37 cellular contexts compared by ENCODE assay signal in the genomic region with DNA sequence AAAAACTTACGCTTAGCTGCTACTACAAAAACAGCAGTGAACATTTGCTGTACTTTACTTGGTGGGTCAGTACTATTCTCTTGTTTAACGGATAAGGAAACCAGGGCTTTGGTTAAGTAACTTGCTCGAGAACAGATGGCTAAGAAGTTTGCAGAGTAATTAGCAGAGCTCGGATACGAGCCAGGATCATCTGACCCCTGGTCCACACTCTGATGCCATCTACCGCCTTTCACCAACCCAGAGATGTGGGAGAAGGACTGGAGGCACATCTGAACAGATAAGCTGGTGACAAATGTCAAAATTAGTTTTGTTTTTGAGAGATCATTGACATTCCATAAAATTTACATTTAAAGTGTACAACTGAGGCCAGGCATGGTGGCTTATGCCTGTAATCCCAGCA. TPM values are rescaled to one million over a fixed set of nuclear protein-coding genes. Genes with fewer than 3 reads are reported as not detected.
"Had no signal": no experiment of that assay in that cellular context is flagged by ENCODE, and none has a peak within 500 bp of the region (broad histone marks: within the 10 kb centered on the region; RNA-seq: fewer than 3 reads in every experiment).

No MANE protein-coding gene starts in this region.

- H3K27me3 Mint-ChIP-seq: activated CD4-positive, alpha-beta T cell treated with anti-CD3 and anti-CD28 coated beads for 36 hours; activated CD4-positive, alpha-beta T cell treated with anti-CD3 and anti-CD28 coated beads, Interleukin-2, amount 10 ng/mL, durations not matched to agents 7 days and 5 days; activated naive CD8-positive, alpha-beta T cell treated with anti-CD3 and anti-CD28 coated beads for 36 hours had no signal

- H3K9me3 Mint-ChIP-seq: activated CD4-positive, alpha-beta T cell treated with anti-CD3 and anti-CD28 coated beads, Interleukin-2, amount 10 ng/mL, durations not matched to agents 7 days and 5 days; activated naive CD8-positive, alpha-beta T cell treated with anti-CD3 and anti-CD28 coated beads for 36 hours; activated T-cell treated with anti-CD3 and anti-CD28 coated beads, Interleukin-2, amount 50 U/mL, for 4 hours; activated T-helper 1 cell treated with anti-CD3 and anti-CD28 coated beads, Interleukin-12 subunit alpha, Interleukin-12 subunit beta, Interleukin-2, Interleukin-4 antibody, amounts not matched to agents 30 ng/mL and 10 ng/mL and 1 ng/mL, durations not matched to agents 14 hours and 24 hours and 36 hours; T-helper 1 cell treated with Interleukin-12 subunit alpha and Interleukin-12 subunit beta and Interleukin-4 antibody, amounts not matched to agents 30 μg/mL and 1 μg/mL, for 36 hours; T-helper 2 cell treated with Interferon-gamma antibody and Interleukin-4, amounts not matched to agents 5 μg/mL and 100 μg/mL, for 36 hours; WTC11 had no signal

- H3K27ac ChIP-seq: cardiac muscle cell, Peyer's patch, SJSA1 had no signal

- FAIRE-seq: TTC549 had no signal

- H3K4me3 Mint-ChIP-seq: activated CD4-positive, alpha-beta T cell treated with anti-CD3 and anti-CD28 coated beads for 36 hours; activated CD4-positive, alpha-beta T cell treated with anti-CD3 and anti-CD28 coated beads, Interleukin-2, amount 10 ng/mL, durations not matched to agents 7 days and 5 days; activated CD8-positive, alpha-beta T cell treated with anti-CD3 and anti-CD28 coated beads, Interleukin-2, amount 10 ng/mL, durations not matched to agents 7 days and 5 days; activated naive CD8-positive, alpha-beta T cell treated with anti-CD3 and anti-CD28 coated beads for 36 hours; activated T-cell treated with anti-CD3 and anti-CD28 coated beads, Interleukin-2, amount 50 U/mL, for 4 hours; activated T-helper 1 cell treated with anti-CD3 and anti-CD28 coated beads, Interleukin-12 subunit alpha, Interleukin-12 subunit beta, Interleukin-2, Interleukin-4 antibody, amounts not matched to agents 30 ng/mL and 10 ng/mL and 1 ng/mL, durations not matched to agents 14 hours and 24 hours and 36 hours; T-helper 1 cell treated with Interleukin-12 subunit alpha and Interleukin-12 subunit beta and Interleukin-4 antibody, amounts not matched to agents 30 μg/mL and 1 μg/mL, for 36 hours; T-helper 2 cell treated with Interferon-gamma antibody and Interleukin-4, amounts not matched to agents 5 μg/mL and 100 μg/mL, for 36 hours; WTC11 had no signal

- H3K4me3 ChIP-seq: cardiac muscle cell, Peyer's patch, SJSA1 had no signal

- H3K27ac Mint-ChIP-seq: activated CD4-positive, alpha-beta T cell treated with anti-CD3 and anti-CD28 coated beads for 36 hours; activated CD4-positive, alpha-beta T cell treated with anti-CD3 and anti-CD28 coated beads, Interleukin-2, amount 10 ng/mL, durations not matched to agents 7 days and 5 days; activated CD8-positive, alpha-beta T cell treated with anti-CD3 and anti-CD28 coated beads, Interleukin-2, amount 10 ng/mL, durations not matched to agents 7 days and 5 days; activated naive CD8-positive, alpha-beta T cell treated with anti-CD3 and anti-CD28 coated beads for 36 hours; activated T-helper 1 cell treated with anti-CD3 and anti-CD28 coated beads, Interleukin-12 subunit alpha, Interleukin-12 subunit beta, Interleukin-2, Interleukin-4 antibody, amounts not matched to agents 30 ng/mL and 10 ng/mL and 1 ng/mL, durations not matched to agents 14 hours and 24 hours and 36 hours; T-helper 1 cell treated with Interleukin-12 subunit alpha and Interleukin-12 subunit beta and Interleukin-4 antibody, amounts not matched to agents 30 μg/mL and 1 μg/mL, for 36 hours; T-helper 2 cell treated with Interferon-gamma antibody and Interleukin-4, amounts not matched to agents 5 μg/mL and 100 μg/mL, for 36 hours; WTC11 had no signal

- H3K9me3 ChIP-seq: Peyer's patch, SJSA1, SK-N-SH had no signal

- DNase-seq: activated CD4-positive, alpha-beta T cell treated with anti-CD3 and anti-CD28 coated beads for 36 hours; activated CD4-positive, alpha-beta T cell treated with anti-CD3 and anti-CD28 coated beads, Interleukin-2, amount 10 ng/mL, durations not matched to agents 7 days and 5 days; activated CD4-positive, alpha-beta T cell treated with anti-CD3 and anti-CD28 coated beads, Interleukin-2, amount 50 U/mL, for 48 hours; activated CD8-positive, alpha-beta T cell treated with anti-CD3 and anti-CD28 coated beads, Interleukin-2, amount 10 ng/mL, durations not matched to agents 7 days and 5 days; activated effector memory CD4-positive, alpha-beta T cell treated with Interleukin-2 at 50 U/mL for 16 hours; activated naive CD4-positive, alpha-beta T cell; activated naive CD4-positive, alpha-beta T cell treated with anti-CD3 and anti-CD28 coated beads, Interleukin-2, amount 50 U/mL, for 16 hours; activated naive CD8-positive, alpha-beta T cell treated with anti-CD3 and anti-CD28 coated beads for 36 hours; activated T-cell treated with anti-CD3 and anti-CD28 coated beads for 4 hours; activated T-cell treated with anti-CD3 and anti-CD28 coated beads, Interleukin-2, amount 50 U/mL, for 4 hours; amniotic stem cell; aorta; Karpas-422; KBM-7; NCI-H1105; NCI-H1436; NCI-H1694; NCI-H1930; NCI-H2081 treated with DMSO at 0.1 percent for 48 hours; NCI-H345; NCI-H526 treated with DMSO at 0.1 percent for 48 hours; NK-92 treated with Interleukin-12 subunit alpha and Interleukin-12 subunit beta, amount 100 ng/mL, for 24 hours; PC-3; Peyer's patch; RPMI8226; SHP77 treated with DMSO at 0.1 percent for 48 hours; SK-N-SH had no signal

- H3K4me1 ChIP-seq: Peyer's patch, SJSA1 had no signal

- H3K4me1 Mint-ChIP-seq: activated CD4-positive, alpha-beta T cell treated with anti-CD3 and anti-CD28 coated beads for 36 hours; activated CD4-positive, alpha-beta T cell treated with anti-CD3 and anti-CD28 coated beads, Interleukin-2, amount 10 ng/mL, durations not matched to agents 7 days and 5 days; WTC11 had no signal

- H3K27me3 ChIP-seq: cardiac muscle cell, Peyer's patch, SJSA1 had no signal

- ATAC-seq: activated CD4-positive, alpha-beta T cell treated with anti-CD3 and anti-CD28 coated beads for 36 hours; activated CD4-positive, CD25-positive, alpha-beta regulatory T cell treated with anti-CD3 and anti-CD28 coated beads, Interleukin-2, amount 50 U/mL, for 24 hours; activated CD8-positive, alpha-beta T cell treated with anti-CD3 and anti-CD28 coated beads, Interleukin-2, amount 10 ng/mL, durations not matched to agents 7 days and 5 days; activated T-cell treated with anti-CD3 and anti-CD28 coated beads, Interleukin-2, amount 50 U/mL, for 4 hours; PC-3; WTC11 had no signal

RNA-seq across cellular contexts. Expression of gene PTCRA, which starts 55.4 kb away (rescaled TPM):
- total RNA-seq: activated CD4-positive, alpha-beta T cell treated with anti-CD3 and anti-CD28 coated beads for 36 hours; activated CD4-positive, alpha-beta T cell treated with anti-CD3 and anti-CD28 coated beads, Interleukin-2, amount 10 ng/mL, durations not matched to agents 7 days and 5 days; activated CD8-positive, alpha-beta T cell treated with anti-CD3 and anti-CD28 coated beads, Interleukin-2, amount 10 ng/mL, durations not matched to agents 7 days and 5 days; activated naive CD8-positive, alpha-beta T cell treated with anti-CD3 and anti-CD28 coated beads for 36 hours; activated T-cell treated with anti-CD3 and anti-CD28 coated beads, Interleukin-2, amount 50 U/mL, for 4 hours; activated T-helper 1 cell treated with anti-CD3 and anti-CD28 coated beads, Interleukin-12 subunit alpha, Interleukin-12 subunit beta, Interleukin-2, Interleukin-4 antibody, amounts not matched to agents 30 ng/mL and 10 ng/mL and 1 ng/mL, durations not matched to agents 14 hours and 24 hours and 36 hours; aorta; cardiac muscle cell; MCF 10A; NCI-H460; PC-3; Peyer's patch; SJSA1; WTC11 had no signal
